ENCODE assay signal across 8 cellular contexts in genomic region chr5:54518146-54519082, GRCh38. TPM values are rescaled to one million over a fixed set of nuclear protein-coding genes. Genes with fewer than 3 reads are reported as not detected.
DNase-seq lines count a peak whose midpoint lies in the region; ATAC-seq and TF ChIP-seq lines count a peak whose summit lies in the region.

No MANE protein-coding gene starts in this region.

- intact Hi-C loops in posterior vena cava (cut with DNase I): loop anchor here (5.0 to 10.0 kb wide), 2 partner anchors 326 to 349 kb away; no protein-coding TSS in a partner anchor

- peak overlapping the region; percentile 86 for H3K4me3 ChIP-seq in cardiac muscle cell

- ATAC-seq in HG03064 (IDR thresholded peaks at IDR 0.05; ENCODE audit: low read depth, unreplicated experiment): peak; percentile 34

- no peaks in the 10 kb centered on the region for H3K27me3 ChIP-seq in cardiac muscle cell

- TF ChIP-seq CTCF in RWPE1 (conservative IDR thresholded peaks at IDR 0.05; ENCODE audit: low read depth) (no peak), cardiac muscle cell (IDR thresholded peaks at IDR 0.05; ENCODE audit: low read depth, low read length) (no peak)

- no peaks in the 10 kb centered on the region for H3K36me3 ChIP-seq in cardiac muscle cell

- H3K4me1 Mint-ChIP-seq in activated naive CD4-positive, alpha-beta T cell treated with anti-CD3 and anti-CD28 coated beads, Interleukin-2, amount 10 ng/mL, durations not matched to agents 7 days and 5 days: peaks cover 55% of the 10 kb centered on the region

- CTCF ChIA-PET in RWPE1 (lab: Yijun Ruan, JAX): interaction anchor here (0.6 to 3.7 kb wide), 25 partner anchors 9 to 641 kb away, joined by 3 to 48 read pairs (median 6); partner anchors contain the start of genes GPX8 and HSPB3
- CTCF ChIA-PET in activated naive CD4-positive, alpha-beta T cell treated with anti-CD3 and anti-CD28 coated beads, Interleukin-2, amount 10 ng/mL, durations not matched to agents 7 days and 5 days (lab: Charles Lee): interaction anchor here (0.9 to 5.3 kb wide), 20 partner anchors 48 to 388 kb away, joined by 3 to 100 read pairs (median 4); no protein-coding TSS in a partner anchor

- DNase-seq in NCI-H1417 (lab: John Stamatoyannopoulos, UW) (peak; percentile 62 to 81 (median 75)), NCI-H1417 treated with DMSO at 0.1 percent for 48 hours (lab: John Stamatoyannopoulos, UW) (no peak), RWPE1 (ENCODE audit: low spot score) (peak; percentile 40), cardiac muscle cell (ENCODE audit: low read depth in 1 of 2, low spot score in 1 of 2) (peak; percentile 56 to 79), posterior vena cava (ENCODE audit: low spot score) (peak; percentile 89), G401 (ENCODE audit: low spot score) (no peak)
- peak; percentile 74 for DNase-seq in activated naive CD4-positive, alpha-beta T cell treated with anti-CD3 and anti-CD28 coated beads, Interleukin-2, amount 10 ng/mL, durations not matched to agents 7 days and 5 days

- H3K4me3 Mint-ChIP-seq in activated naive CD4-positive, alpha-beta T cell treated with anti-CD3 and anti-CD28 coated beads, Interleukin-2, amount 10 ng/mL, durations not matched to agents 7 days and 5 days: peak overlapping the region; percentile 83

- peaks cover 17% of the 10 kb centered on the region for H3K27me3 Mint-ChIP-seq in activated naive CD4-positive, alpha-beta T cell treated with anti-CD3 and anti-CD28 coated beads, Interleukin-2, amount 10 ng/mL, durations not matched to agents 7 days and 5 days

- H3K36me3 Mint-ChIP-seq in activated naive CD4-positive, alpha-beta T cell treated with anti-CD3 and anti-CD28 coated beads, Interleukin-2, amount 10 ng/mL, durations not matched to agents 7 days and 5 days: peaks cover 42% of the 10 kb centered on the region

- in situ Hi-C loops in G401 (cut with HindIII; ENCODE audit: low sequenced_read_pairs): no loop called here

- no peaks in the 10 kb centered on the region for H3K9me3 Mint-ChIP-seq in activated naive CD4-positive, alpha-beta T cell treated with anti-CD3 and anti-CD28 coated beads, Interleukin-2, amount 10 ng/mL, durations not matched to agents 7 days and 5 days

- H3K27ac ChIP-seq in RWPE1: peak overlapping the region; percentile 74
- peak overlapping the region; percentile 93 for H3K27ac ChIP-seq in cardiac muscle cell

- peak overlapping the region; percentile 74 for H3K27ac Mint-ChIP-seq in activated naive CD4-positive, alpha-beta T cell treated with anti-CD3 and anti-CD28 coated beads, Interleukin-2, amount 10 ng/mL, durations not matched to agents 7 days and 5 days

- no peaks in the 10 kb centered on the region for H3K9me3 ChIP-seq in cardiac muscle cell (ENCODE audit: low read depth)

- POLR2A ChIA-PET in RWPE1 (lab: Yijun Ruan, JAX; ENCODE audit: low non-redundant PET): interaction anchor here (0.6 to 1.4 kb wide), 2 partner anchors 348 to 987 kb away, joined by 4 to 5 read pairs; no protein-coding TSS in a partner anchor

- peaks cover 26% of the 10 kb centered on the region for H3K4me1 ChIP-seq in cardiac muscle cell (ENCODE audit: low read depth)

RNA-seq across cellular contexts. Expression of gene SNX18, which starts 0.9 kb away (rescaled TPM):
- total RNA-seq in cardiac muscle cell: 108 and 120 TPM in 2 replicates
- 8.7 and 15.6 TPM in 2 replicates for polyA plus RNA-seq in cardiac muscle cell
- total RNA-seq in posterior vena cava: 10 to 100 TPM; 50.3 to 55.6 TPM
- total RNA-seq in G401 (2014; rRNA removed; shearing (Covaris generic)): 10.9 and 17.4 TPM in 2 replicates

Comparison
In these comparisons a context has a peak if more than half of its experiments do, and no peak if none do; other contexts are left out.
1. DNase-seq: peak in NCI-H1417 (3 of 3), RWPE1 (single experiment), activated naive CD4-positive, alpha-beta T cell treated with anti-CD3 and anti-CD28 coated beads, Interleukin-2, amount 10 ng/mL, durations not matched to agents 7 days and 5 days (single experiment), cardiac muscle cell (2 of 2) and posterior vena cava (single experiment); none in NCI-H1417 treated with DMSO at 0.1 percent for 48 hours (single experiment) and G401 (single experiment).